5 cellular contexts compared by ENCODE assay signal in the genomic region with DNA sequence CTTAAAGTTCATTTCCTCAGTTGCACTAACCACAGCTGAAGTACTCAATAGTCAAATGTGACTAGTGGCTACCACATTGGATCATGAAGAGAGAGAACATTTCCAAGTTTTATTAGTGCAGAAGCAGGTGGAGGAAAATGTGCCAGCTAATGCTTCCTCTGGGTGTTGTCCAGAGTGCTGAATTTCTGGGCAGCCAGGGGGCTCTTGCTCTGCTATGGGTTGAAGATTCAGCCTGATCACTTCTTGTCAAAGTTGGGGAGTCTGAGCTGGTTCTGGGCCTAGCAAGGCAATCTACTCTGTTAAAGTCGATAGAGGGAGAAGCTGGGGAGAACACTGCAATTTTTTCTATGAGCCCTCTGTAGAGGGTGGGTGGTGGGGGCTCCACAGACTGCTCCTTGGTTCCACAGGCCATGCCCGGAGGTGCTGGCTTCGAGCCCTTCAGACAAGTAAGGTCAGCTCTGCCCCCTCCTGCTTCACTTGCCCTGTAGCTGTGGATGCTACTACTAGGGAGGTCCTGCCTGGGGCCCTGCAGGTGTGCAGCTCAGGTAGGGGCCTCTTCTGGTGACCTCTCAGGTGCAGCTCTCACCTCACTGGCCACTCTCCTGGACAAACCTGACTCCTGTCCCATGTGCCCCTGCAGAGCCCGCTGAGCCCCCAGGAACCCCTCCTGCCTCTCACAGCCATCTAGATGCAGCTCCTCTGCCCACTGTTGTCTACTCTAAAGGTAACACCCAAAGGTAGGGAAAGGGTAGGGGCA.
A peak's percentile ranks its signal among the peaks of the same experiment; 100 is the strongest.
DNase-seq lines count a peak whose midpoint lies in the region; ATAC-seq lines count a peak whose summit lies in the region.
"Had no signal": no experiment of that assay in that cellular context is flagged by ENCODE, and none has a peak within 500 bp of the region (broad histone marks: within the 10 kb centered on the region; RNA-seq: fewer than 3 reads in every experiment).

No MANE protein-coding gene starts in this region.

- DNase-seq in NAMALWA (ENCODE audit: low spot score) (peak; percentile 57), iPS-NIHi11 (ENCODE audit: low spot score) (peak; percentile 78), glomerular visceral epithelial cell (ENCODE audit: extremely low spot score) (no peak)
- DNase-seq: SW 1271 had no signal

- no peak for ATAC-seq in GM21526 (IDR thresholded peaks at IDR 0.05; ENCODE audit: low FRiP score, unreplicated experiment)
